ENCODE assay signal across 15 cellular contexts in genomic region chr19:30093966-30094770, GRCh38.
DNase-seq lines count a peak whose midpoint lies in the region; ATAC-seq and TF ChIP-seq lines count a peak whose summit lies in the region.
"Had no signal": no experiment of that assay in that cellular context is flagged by ENCODE, and none has a peak within 500 bp of the region (broad histone marks: within the 10 kb centered on the region; RNA-seq: fewer than 3 reads in every experiment).

No MANE protein-coding gene starts in this region.

- ATAC-seq in Right ventricle myocardium inferior (no peak), right cardiac atrium (no peak), HG03196 (IDR thresholded peaks at IDR 0.05; ENCODE audit: unreplicated experiment) (no peak)
- ATAC-seq: HepG2 had no signal

- H4K20me1 ChIP-seq in neural progenitor cell (ENCODE audit: low read depth): no peaks in the 10 kb centered on the region
- H4K20me1 ChIP-seq: BLaER1 treated with 17β-estradiol and CSF1 and Interleukin-3, amounts not matched to agents 10 nM and 100 nM had no signal

- no peaks in the 10 kb centered on the region for H3K36me3 ChIP-seq in neural progenitor cell
- H3K36me3 ChIP-seq: BLaER1 treated with 17β-estradiol and CSF1 and Interleukin-3, amounts not matched to agents 10 nM and 100 nM had no signal

- H3K4me1 Mint-ChIP-seq in neural progenitor cell (peaks cover 11% of the 10 kb centered on the region), progenitor cell of endocrine pancreas (ENCODE audit: low read depth) (no peaks in the 10 kb centered on the region), mesothelial cell of epicardium (no peaks in the 10 kb centered on the region)
- H3K4me1 Mint-ChIP-seq: CD4-positive, CD25-positive, alpha-beta regulatory T cell had no signal

- no peak overlapping the region for H3K4me3 Mint-ChIP-seq in neural progenitor cell
- no peak overlapping the region for H3K4me3 Mint-ChIP-seq in progenitor cell of endocrine pancreas (ENCODE audit: low read depth)
- H3K4me3 Mint-ChIP-seq in mesothelial cell of epicardium: no peak overlapping the region
- H3K4me3 Mint-ChIP-seq: CD4-positive, CD25-positive, alpha-beta regulatory T cell; H9 had no signal

- no peaks in the 10 kb centered on the region for H3K36me3 Mint-ChIP-seq in neural progenitor cell
- no peaks in the 10 kb centered on the region for H3K36me3 Mint-ChIP-seq in progenitor cell of endocrine pancreas (ENCODE audit: insufficient read depth)
- no peaks in the 10 kb centered on the region for H3K36me3 Mint-ChIP-seq in mesothelial cell of epicardium
- H3K36me3 Mint-ChIP-seq: CD4-positive, CD25-positive, alpha-beta regulatory T cell had no signal

- intact Hi-C loops in Right ventricle myocardium inferior (cut with DNase I) (no loop called here), right cardiac atrium (cut with DNase I) (no loop called here)

- peak; percentile 44 for DNase-seq in Right ventricle myocardium inferior (ENCODE audit: missing footprints)
- no peak for DNase-seq in right cardiac atrium
- no peak for DNase-seq in neural progenitor cell (ENCODE audit: low spot score)
- no peak for DNase-seq in progenitor cell of endocrine pancreas (ENCODE audit: low spot score, unreplicated experiment)
- no peak for DNase-seq in NCI-H226
- no peak for DNase-seq in mesothelial cell of epicardium (ENCODE audit: low spot score in 2 of 2, unreplicated experiment in 2 of 2)
- DNase-seq: 8988T; CD4-positive, CD25-positive, alpha-beta regulatory T cell; DMS53; GF-D8; GOT3; H9 had no signal

- no peak overlapping the region for H3K4me2 ChIP-seq in neural progenitor cell
- H3K4me2 ChIP-seq: BLaER1 treated with 17β-estradiol and CSF1 and Interleukin-3, amounts not matched to agents 10 nM and 100 nM had no signal

- H3K4me3 ChIP-seq in right cardiac atrium (ENCODE audit: low read length) (no peak overlapping the region), neural progenitor cell (no peak overlapping the region)
- H3K4me3 ChIP-seq: BLaER1 treated with 17β-estradiol and CSF1 and Interleukin-3, amounts not matched to agents 10 nM and 100 nM had no signal

- H3K27me3 Mint-ChIP-seq in neural progenitor cell (ENCODE audit: insufficient read depth, low read depth) (peaks cover 9% of the 10 kb centered on the region), progenitor cell of endocrine pancreas (peaks cover 3% of the 10 kb centered on the region), mesothelial cell of epicardium (ENCODE audit: low read depth) (no peaks in the 10 kb centered on the region)

- H3K27ac ChIP-seq in right cardiac atrium (ENCODE audit: low read length) (no peak overlapping the region), neural progenitor cell (no peak overlapping the region)
- H3K27ac ChIP-seq: BLaER1 treated with 17β-estradiol and CSF1 and Interleukin-3, amounts not matched to agents 10 nM and 100 nM had no signal

- no peak overlapping the region for H3K9ac ChIP-seq in neural progenitor cell
- H3K9ac ChIP-seq: BLaER1 treated with 17β-estradiol and CSF1 and Interleukin-3, amounts not matched to agents 10 nM and 100 nM had no signal

- H3K4me1 ChIP-seq in right cardiac atrium (ENCODE audit: control insufficient read depth, insufficient read depth, low read length): no peaks in the 10 kb centered on the region
- H3K4me1 ChIP-seq in neural progenitor cell: peaks cover 8% of the 10 kb centered on the region

- H3K9me3 Mint-ChIP-seq in neural progenitor cell (peaks cover 2% of the 10 kb centered on the region), progenitor cell of endocrine pancreas (ENCODE audit: low read depth) (no peaks in the 10 kb centered on the region), mesothelial cell of epicardium (no peaks in the 10 kb centered on the region)
- H3K9me3 Mint-ChIP-seq: CD4-positive, CD25-positive, alpha-beta regulatory T cell; H9 had no signal

- H3K27ac Mint-ChIP-seq in neural progenitor cell (peak overlapping the region; percentile 26), progenitor cell of endocrine pancreas (peak overlapping the region; percentile 87), mesothelial cell of epicardium (no peak overlapping the region)

- no peak for TF ChIP-seq CTCF in neural progenitor cell (IDR thresholded peaks at IDR 0.05)
- TF ChIP-seq CTCF in progenitor cell of endocrine pancreas (IDR thresholded peaks at IDR 0.05; ENCODE audit: unreplicated experiment): no peak
- TF ChIP-seq CTCF in mesothelial cell of epicardium (IDR thresholded peaks at IDR 0.05; ENCODE audit: unreplicated experiment): no peak

- no peak overlapping the region for H2AFZ ChIP-seq in neural progenitor cell (replicated peaks)

- H3K27me3 ChIP-seq in right cardiac atrium (ENCODE audit: control insufficient read depth, insufficient read depth) (no peaks in the 10 kb centered on the region), neural progenitor cell (no peaks in the 10 kb centered on the region)
- H3K27me3 ChIP-seq: BLaER1 treated with 17β-estradiol and CSF1 and Interleukin-3, amounts not matched to agents 10 nM and 100 nM had no signal

- H3K79me2 ChIP-seq in neural progenitor cell (ENCODE audit: low read depth): no peaks in the 10 kb centered on the region

- H3K9me3 ChIP-seq in right cardiac atrium (ENCODE audit: control insufficient read depth, low read length) (no peaks in the 10 kb centered on the region), neural progenitor cell (ENCODE audit: low read depth) (no peaks in the 10 kb centered on the region)
- H3K9me3 ChIP-seq: BLaER1 treated with 17β-estradiol and CSF1 and Interleukin-3, amounts not matched to agents 10 nM and 100 nM had no signal

- H3F3A ChIP-seq in neural progenitor cell (ENCODE audit: low read depth): no peaks in the 10 kb centered on the region

- WGBS in right cardiac atrium: 81% methylated on average over 10 of the region's 10 CpGs
